In genomic region chr11:45919276-45919675, GRCh38 we compare ENCODE assay signal across 8 cellular contexts. TPM values are rescaled to one million over a fixed set of nuclear protein-coding genes. Genes with fewer than 3 reads are reported as not detected.
A peak's percentile ranks its signal among the peaks of the same experiment; 100 is the strongest.
DNase-seq lines count a peak whose midpoint lies in the region; ATAC-seq and TF ChIP-seq lines count a peak whose summit lies in the region.

No MANE protein-coding gene starts in this region.

- TF ChIP-seq POLR2A in spleen (IDR thresholded peaks at IDR 0.05): no peak

- peaks cover 22% of the 10 kb centered on the region for H3K27me3 Mint-ChIP-seq in T-helper 1 cell treated with Interleukin-12 subunit alpha and Interleukin-12 subunit beta and Interleukin-4 antibody, amounts not matched to agents 30 μg/mL and 1 μg/mL, for 36 hours (ENCODE audit: low read depth)

- peaks cover 0 to 21% (median 15%) of the 10 kb centered on the region in 6 donors for H3K36me3 ChIP-seq in spleen

- H3K27ac ChIP-seq in spleen: peak overlapping the region in 7 of 8 donors; percentile 7 to 96 (median 91)

- ATAC-seq in left cardiac atrium (no peak), GM18520 (IDR thresholded peaks at IDR 0.05; ENCODE audit: unreplicated experiment) (no peak)

- no peak for TF ChIP-seq CTCF in spleen (IDR thresholded peaks at IDR 0.05 in 8 of 11, conservative IDR thresholded peaks at IDR 0.05 in 3 of 11)

- intact Hi-C loops in left cardiac atrium (cut with DNase I): no loop called here
- intact Hi-C loops in spleen (cut with DNase I; ENCODE audit: low total_unique reads): loop anchor here (5.0 kb wide), 1 partner anchor 77 kb away; no protein-coding TSS in a partner anchor

- H3K4me1 Mint-ChIP-seq in T-helper 1 cell treated with Interleukin-12 subunit alpha and Interleukin-12 subunit beta and Interleukin-4 antibody, amounts not matched to agents 30 μg/mL and 1 μg/mL, for 36 hours (ENCODE audit: low read depth): peaks cover 17% of the 10 kb centered on the region

- peak overlapping the region; percentile 86 for H3K4me3 Mint-ChIP-seq in T-helper 1 cell treated with Interleukin-12 subunit alpha and Interleukin-12 subunit beta and Interleukin-4 antibody, amounts not matched to agents 30 μg/mL and 1 μg/mL, for 36 hours

- H3K9me3 Mint-ChIP-seq in T-helper 1 cell treated with Interleukin-12 subunit alpha and Interleukin-12 subunit beta and Interleukin-4 antibody, amounts not matched to agents 30 μg/mL and 1 μg/mL, for 36 hours: no peaks in the 10 kb centered on the region

- H3K27ac Mint-ChIP-seq in T-helper 1 cell treated with Interleukin-12 subunit alpha and Interleukin-12 subunit beta and Interleukin-4 antibody, amounts not matched to agents 30 μg/mL and 1 μg/mL, for 36 hours: peak overlapping the region; percentile 49

- no peaks in the 10 kb centered on the region for H3K9me3 ChIP-seq in spleen

- peaks cover 20 to 90% (median 51%) of the 10 kb centered on the region in 6 donors for H3K4me1 ChIP-seq in spleen

- 58 to 73% (median 64%) methylated on average over 4 of the region's 4 CpGs for WGBS in spleen, 5 donors

- H3K27me3 ChIP-seq in spleen (replicated peaks in 1 of 7): peaks cover 0 to 34% (median 20%) of the 10 kb centered on the region in 7 donors

- DNase-seq in activated CD4-positive, CD25-positive, alpha-beta regulatory T cell treated with anti-CD3 and anti-CD28 coated beads, Interleukin-2, amount 50 U/mL, for 72 hours: peak; percentile 21
- no peak for DNase-seq in activated CD4-positive, CD25-positive, alpha-beta regulatory T cell (lab: John Stamatoyannopoulos, UW)
- DNase-seq in left cardiac atrium (peak; percentile 16), spleen (peak; percentile 77), HPDE6-E6E7 (ENCODE audit: extremely low spot score) (no peak), dermis blood vessel endothelial cell (no peak)

- peak overlapping the region in 3 of 8 donors; percentile 93 to 98 (median 96) for H3K4me3 ChIP-seq in spleen

- peaks cover 8% of the 10 kb centered on the region for H3K36me3 Mint-ChIP-seq in T-helper 1 cell treated with Interleukin-12 subunit alpha and Interleukin-12 subunit beta and Interleukin-4 antibody, amounts not matched to agents 30 μg/mL and 1 μg/mL, for 36 hours (ENCODE audit: low read depth)

RNA-seq across cellular contexts. Expression of gene PEX16, which starts 1.6 kb away (rescaled TPM):
- 10 to 100 TPM; 13.6 to 18.4 TPM for total RNA-seq in left cardiac atrium
- 10 to 100 TPM; 29.2 to 36.7 (median 33.7) TPM for total RNA-seq in spleen
- 10 to 100 TPM; 41.6 to 50.1 (median 46.1) TPM for polyA plus RNA-seq in spleen
- 28.9 and 33.4 TPM in 2 replicates for total RNA-seq in dermis blood vessel endothelial cell

RNA-seq across cellular contexts. Expression of gene LARGE2, which starts 3.2 kb away (rescaled TPM):
- total RNA-seq in left cardiac atrium (under 1 TPM; 0.32 to 0.50 TPM), spleen (1 to 10 TPM; 2.5 to 8.4 (median 6.1) TPM), dermis blood vessel endothelial cell (not detected in 2 replicates)
- 10 to 100 TPM in 2 of 3 donors, 1 to 10 TPM in 1; 4.7 to 18.8 (median 16.4) TPM for polyA plus RNA-seq in spleen

RNA-seq across cellular contexts. Expression of gene FREY1, which starts 12.2 kb away (rescaled TPM):
- total RNA-seq in left cardiac atrium (under 1 TPM; 0.47 to 0.50 TPM), spleen (1 to 10 TPM in 4 of 7 donors, under 1 TPM in 1, not detected in 2; 0.57 to 2.0 (median 1.2) TPM), dermis blood vessel endothelial cell (0.70 and 0.85 TPM in 2 replicates)
- under 1 TPM; 0.13 to 0.32 (median 0.27) TPM for polyA plus RNA-seq in spleen

RNA-seq across cellular contexts. Expression of gene MAPK8IP1, which starts 33.8 kb away (rescaled TPM):
- total RNA-seq in left cardiac atrium: 1 to 10 TPM; 5.0 to 6.9 TPM
- total RNA-seq in spleen: 1 to 10 TPM; 1.7 to 6.0 (median 3.4) TPM
- 1 to 10 TPM in 2 of 3 donors, under 1 TPM in 1; 0.80 to 2.2 (median 1.3) TPM for polyA plus RNA-seq in spleen
- total RNA-seq in dermis blood vessel endothelial cell: 2.2 and 3.1 TPM in 2 replicates

Comparison
In these comparisons a context has a peak if more than half of its experiments do, and no peak if none do; other contexts are left out.
1. DNase-seq: peak in activated CD4-positive, CD25-positive, alpha-beta regulatory T cell treated with anti-CD3 and anti-CD28 coated beads, Interleukin-2, amount 50 U/mL, for 72 hours (single experiment), left cardiac atrium (single experiment) and spleen (single experiment); none in activated CD4-positive, CD25-positive, alpha-beta regulatory T cell (0 of 4), HPDE6-E6E7 (single experiment) and dermis blood vessel endothelial cell (single experiment).